Comparison of ENCODE assay signal across 1 cellular context in the genomic region with DNA sequence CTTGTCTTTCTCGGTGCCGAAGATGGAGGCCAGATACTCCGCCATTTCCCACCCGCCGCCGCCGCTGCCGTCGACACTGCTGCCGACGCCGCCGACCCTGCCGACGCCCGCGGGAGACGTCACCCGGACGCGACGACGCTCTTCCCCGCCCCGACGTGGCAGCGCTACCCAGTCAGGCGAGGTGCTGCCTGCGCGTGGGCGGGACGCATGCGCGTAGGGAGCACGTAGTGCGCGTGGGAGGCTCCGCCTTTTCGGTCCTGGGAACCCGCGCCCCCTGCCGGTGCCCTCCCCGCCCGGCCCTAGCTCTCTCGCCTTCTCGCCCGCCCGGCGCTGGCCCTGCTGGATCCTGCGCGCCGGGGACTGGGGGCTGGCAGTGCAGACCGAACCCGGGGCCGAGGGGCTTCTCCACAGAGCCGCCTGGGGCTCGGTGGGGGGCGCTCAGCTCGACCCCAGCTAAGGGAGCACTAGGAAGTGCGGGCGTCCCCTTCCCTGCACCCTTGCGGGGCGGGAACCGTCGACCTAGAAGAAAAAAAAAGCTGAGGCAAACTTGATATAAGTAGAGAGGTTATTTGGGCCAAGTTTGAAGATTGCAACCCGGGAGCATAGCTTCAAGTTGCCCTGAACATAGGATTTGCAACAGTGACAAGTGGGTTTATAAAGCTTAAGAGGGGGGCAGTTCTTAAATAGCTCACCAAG.
TF ChIP-seq lines count a peak whose summit lies in the region.
"Not testable (repeated sequence)": the region's sequence is repeated elsewhere in the genome, so short reads cannot be mapped to it uniquely, and the experiment has no call there.

No MANE protein-coding gene starts in this region.

TF ChIP-seq in HepG2, 621 proteins besides CTCF, POLR2A, EP300 and RAD21 (continued from another document):
- TF ChIP-seq SP1 (IDR thresholded peaks at IDR 0.05): not testable (repeated sequence)
- peak; percentile 63; the same call in 1 of the 2 replicates for TF ChIP-seq SP1 (CRISPR knock-in tag; IDR thresholded peaks at IDR 0.05)
